Comparison of ENCODE assay signal across 16 cellular contexts in the genomic region with DNA sequence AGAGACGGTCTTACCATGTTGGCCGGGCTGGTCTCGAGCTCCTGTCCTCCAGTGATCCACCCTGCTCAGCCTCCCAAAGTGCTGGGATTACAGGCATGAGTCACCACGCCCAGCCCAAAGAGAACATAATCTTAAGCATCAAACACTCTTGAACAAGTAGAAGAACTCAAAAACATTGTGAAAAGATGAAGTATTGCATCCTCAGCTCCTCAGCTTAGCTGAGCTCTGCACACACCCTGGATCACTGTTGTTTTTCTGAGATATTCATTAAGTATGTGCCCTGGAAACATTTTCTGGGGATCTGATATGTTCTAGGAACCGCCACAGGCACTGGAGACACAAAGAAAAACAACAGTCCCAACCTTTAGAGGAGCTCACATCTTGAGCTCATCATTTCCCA.
"Had no signal": no experiment of that assay in that cellular context is flagged by ENCODE, and none has a peak within 500 bp of the region (broad histone marks: within the 10 kb centered on the region; RNA-seq: fewer than 3 reads in every experiment).

No MANE protein-coding gene starts in this region.

- ATAC-seq: activated CD8-positive, alpha-beta T cell treated with anti-CD3 and anti-CD28 coated beads for 36 hours; body of pancreas; esophagus mucosa; gastroesophageal sphincter; T-cell had no signal

- DNase-seq: activated CD8-positive, alpha-beta memory T cell treated with anti-CD3 and anti-CD28 coated beads, Interleukin-2, amount 50 U/mL, for 4 hours; activated CD8-positive, alpha-beta T cell treated with anti-CD3 and anti-CD28 coated beads for 36 hours; activated naive CD4-positive, alpha-beta T cell; body of pancreas; cerebellar nuclear complex; dorsolateral prefrontal cortex; kidney; ovary; T-cell; T1000; uterus had no signal

- H3K4me3 Mint-ChIP-seq: activated CD8-positive, alpha-beta T cell treated with anti-CD3 and anti-CD28 coated beads for 36 hours; mesothelial cell of epicardium; neural crest cell; T-cell had no signal

- H3K9me3 Mint-ChIP-seq: activated CD8-positive, alpha-beta T cell treated with anti-CD3 and anti-CD28 coated beads for 36 hours had no signal

- H3K4me1 Mint-ChIP-seq: T-cell had no signal

- H3K36me3 Mint-ChIP-seq: mesothelial cell of epicardium, T-cell had no signal

- H3K27me3 Mint-ChIP-seq: activated CD8-positive, alpha-beta T cell treated with anti-CD3 and anti-CD28 coated beads for 36 hours; T-cell had no signal

- H3K4me3 ChIP-seq: body of pancreas, dorsolateral prefrontal cortex, gastroesophageal sphincter, ovary, skin epidermis, uterus had no signal
